Comparison of ENCODE assay signal across 9 cellular contexts in genomic region chr11:111735262-111736116, GRCh38. TPM values are rescaled to one million over a fixed set of nuclear protein-coding genes. Genes with fewer than 3 reads are reported as not detected.
DNase-seq lines count a peak whose midpoint lies in the region; ATAC-seq, FAIRE-seq and TF ChIP-seq lines count a peak whose summit lies in the region.
"Had no signal": no experiment of that assay in that cellular context is flagged by ENCODE, and none has a peak within 500 bp of the region (broad histone marks: within the 10 kb centered on the region; RNA-seq: fewer than 3 reads in every experiment).

No MANE protein-coding gene starts in this region.

- H3K36me3 Mint-ChIP-seq in activated naive CD4-positive, alpha-beta T cell treated with anti-CD3 and anti-CD28 coated beads for 36 hours (ENCODE audit: low read depth): peaks cover 8% of the 10 kb centered on the region

- BruUV-seq in mammary epithelial cell (replicated peaks; lab: Mats Ljungman, UMichigan): no TSS peak

- CTCF ChIA-PET in mammary epithelial cell (lab: Charles Lee; ENCODE audit: low non-redundant PET): interaction anchor here (0.5 kb wide), 1 partner anchor 126 kb away, joined by 8 read pairs; no protein-coding TSS in a partner anchor
- CTCF ChIA-PET in activated naive CD4-positive, alpha-beta T cell treated with anti-CD3 and anti-CD28 coated beads for 36 hours (lab: Charles Lee): no interaction called here

- no peak overlapping the region for H3K27ac Mint-ChIP-seq in activated naive CD4-positive, alpha-beta T cell treated with anti-CD3 and anti-CD28 coated beads for 36 hours

- peaks cover 6% of the 10 kb centered on the region for H3K9me1 ChIP-seq in keratinocyte (ENCODE audit: control insufficient read depth, extremely low read depth, insufficient read depth, low read length)

- peak overlapping the region; percentile 39 for H3K4me2 ChIP-seq in mammary epithelial cell (ENCODE audit: insufficient read depth, low read depth, low read length)
- H3K4me2 ChIP-seq in keratinocyte (ENCODE audit: control insufficient read depth, extremely low read depth, insufficient read depth, low read depth, low read length): peak overlapping the region; percentile 87
- peak overlapping the region; percentile 83 for H3K4me2 ChIP-seq in skeletal muscle satellite cell (ENCODE audit: low read length)

- H2AFZ ChIP-seq in mammary epithelial cell (ENCODE audit: low read depth, low read length) (peak overlapping the region; percentile 65), keratinocyte (ENCODE audit: control insufficient read depth, low read length) (peak overlapping the region; percentile 85)

- dilution Hi-C loops in mammary epithelial cell (cut with HindIII; ENCODE audit: low sequenced_read_pairs): no loop called here
- dilution Hi-C loops in keratinocyte (cut with MboI; ENCODE audit: extremely low pct_ligation_motif_present, low sequenced_read_pairs): no loop called here

- no peak overlapping the region for H3K4me3 ChIP-seq in mammary epithelial cell (replicated peaks in 1 of 3; ENCODE audit: insufficient read depth in 1 of 3, low read depth in 2 of 3, low read length in 3 of 3)
- peak overlapping the region in 2 of 3 experiments; percentile 39 to 48 for H3K4me3 ChIP-seq in keratinocyte (ENCODE audit: control insufficient read depth in 2 of 3, extremely low read depth in 1 of 3, insufficient read depth in 2 of 3, low read depth in 1 of 3, low read length in 3 of 3)
- H3K4me3 ChIP-seq in skeletal muscle satellite cell (ENCODE audit: low read length): peak overlapping the region; percentile 62

- TF ChIP-seq CTCF in mammary epithelial cell (conservative IDR thresholded peaks at IDR 0.05 in 1 of 2, IDR thresholded peaks at IDR 0.05 in 1 of 2; ENCODE audit: extremely low read depth in 1 of 2, insufficient read depth in 1 of 2, low read depth in 1 of 2, low read length in 2 of 2) (no peak), keratinocyte (optimal IDR thresholded peaks at IDR 0.05 in 1 of 3, IDR thresholded peaks at IDR 0.05 in 1 of 3, conservative IDR thresholded peaks at IDR 0.05 in 1 of 3; ENCODE audit: extremely low read depth in 1 of 3, insufficient read depth in 2 of 3, low read length in 3 of 3) (peak in 2 of 3 experiments; percentile 5 to 12), GM10266 (IDR thresholded peaks at IDR 0.05; ENCODE audit: control insufficient read depth, insufficient read depth, low read depth, missing control alignments) (no peak)

- no peak overlapping the region for H3K4me3 Mint-ChIP-seq in activated naive CD4-positive, alpha-beta T cell treated with anti-CD3 and anti-CD28 coated beads for 36 hours

- FAIRE-seq in keratinocyte (lab: Jason Lieb, UNC): peak; percentile 91

- H3K36me3 ChIP-seq in mammary epithelial cell (ENCODE audit: insufficient read depth, low read length): peaks cover under 1% of the 10 kb centered on the region
- H3K36me3 ChIP-seq in keratinocyte (ENCODE audit: control insufficient read depth in 2 of 2, extremely low read depth in 1 of 2, insufficient read depth in 2 of 2, low read length in 2 of 2): peaks cover 3 to 4% of the 10 kb centered on the region in 2 experiments
- peaks cover 10% of the 10 kb centered on the region for H3K36me3 ChIP-seq in skeletal muscle satellite cell (ENCODE audit: insufficient read depth, low read length)

- peak; percentile 99 for DNase-seq in EH (ENCODE audit: low read depth)
- peak; percentile 85 for DNase-seq in NCI-H2196 treated with DMSO at 0.1 percent for 48 hours (lab: John Stamatoyannopoulos, UW; ENCODE audit: unreplicated experiment)
- DNase-seq in mammary epithelial cell: peak; percentile 95
- DNase-seq in keratinocyte (ENCODE audit: low read depth, low spot score): peak; percentile 75
- no peak for DNase-seq in activated naive CD4-positive, alpha-beta T cell treated with anti-CD3 and anti-CD28 coated beads for 36 hours
- DNase-seq in GM10266 (ENCODE audit: extremely low spot score): no peak

- H3K79me2 ChIP-seq in mammary epithelial cell (ENCODE audit: insufficient read depth, low read length): no peaks in the 10 kb centered on the region
- H3K79me2 ChIP-seq in keratinocyte (ENCODE audit: control insufficient read depth, insufficient read depth, low read length): no peaks in the 10 kb centered on the region

- peaks cover 9% of the 10 kb centered on the region for H3K4me1 Mint-ChIP-seq in activated naive CD4-positive, alpha-beta T cell treated with anti-CD3 and anti-CD28 coated beads for 36 hours (ENCODE audit: low read depth)

- H3K9me3 ChIP-seq in mammary epithelial cell (replicated peaks; ENCODE audit: insufficient read depth, low read length) (no peaks in the 10 kb centered on the region), keratinocyte (ENCODE audit: control insufficient read depth, low read depth, low read length) (no peaks in the 10 kb centered on the region), skeletal muscle satellite cell (replicated peaks; ENCODE audit: low read length) (no peaks in the 10 kb centered on the region)

- H3K27me3 Mint-ChIP-seq in activated naive CD4-positive, alpha-beta T cell treated with anti-CD3 and anti-CD28 coated beads for 36 hours (ENCODE audit: low read depth): no peaks in the 10 kb centered on the region
- H3K27me3 Mint-ChIP-seq: IgD-negative memory B cell had no signal

- no peaks in the 10 kb centered on the region for H3K9me3 Mint-ChIP-seq in activated naive CD4-positive, alpha-beta T cell treated with anti-CD3 and anti-CD28 coated beads for 36 hours
- H3K9me3 Mint-ChIP-seq: IgD-negative memory B cell had no signal

- WGBS in mammary epithelial cell (ENCODE audit: low coverage, missing lambda C conversion rate): 61% methylated on average over 17 of the region's 19 CpGs

- H3K27me3 ChIP-seq in mammary epithelial cell (ENCODE audit: insufficient read depth, low read length) (no peaks in the 10 kb centered on the region), keratinocyte (ENCODE audit: control insufficient read depth, extremely low read depth, insufficient read depth, low read length) (no peaks in the 10 kb centered on the region), skeletal muscle satellite cell (ENCODE audit: control insufficient read depth, insufficient read depth, low read length) (no peaks in the 10 kb centered on the region)

- peaks cover 29% of the 10 kb centered on the region for H3K4me1 ChIP-seq in mammary epithelial cell (ENCODE audit: insufficient read depth, low read length)
- H3K4me1 ChIP-seq in keratinocyte (ENCODE audit: control insufficient read depth, extremely low read depth, insufficient read depth, low read length): peaks cover 49% of the 10 kb centered on the region
- peaks cover 77% of the 10 kb centered on the region for H3K4me1 ChIP-seq in skeletal muscle satellite cell (ENCODE audit: control insufficient read depth, insufficient read depth, low read length)

- no peak for ATAC-seq in GM19463 (IDR thresholded peaks at IDR 0.05; ENCODE audit: unreplicated experiment)

- H3K27ac ChIP-seq in mammary epithelial cell (ENCODE audit: insufficient read depth, low read depth, low read length) (peak overlapping the region; percentile 82), keratinocyte (ENCODE audit: control insufficient read depth, insufficient read depth, low read length) (peak overlapping the region; percentile 100)

- intact Hi-C loops in mammary epithelial cell (cut with micrococcal nuclease): no loop called here
- intact Hi-C loops in activated naive CD4-positive, alpha-beta T cell treated with anti-CD3 and anti-CD28 coated beads for 36 hours (cut with micrococcal nuclease): no loop called here

- H4K20me1 ChIP-seq in mammary epithelial cell (ENCODE audit: insufficient read depth, low read length): no peaks in the 10 kb centered on the region
- H4K20me1 ChIP-seq in keratinocyte (ENCODE audit: control insufficient read depth, extremely low read depth, insufficient read depth, low read length): no peaks in the 10 kb centered on the region

- in situ Hi-C loops in mammary epithelial cell (cut with MboI; ENCODE audit: low sequenced_read_pairs in 2 of 2): no loop called here

- H3K9ac ChIP-seq in mammary epithelial cell (ENCODE audit: insufficient read depth, low read length): peak overlapping the region; percentile 59
- H3K9ac ChIP-seq in keratinocyte (ENCODE audit: control insufficient read depth, extremely low read depth, insufficient read depth, low read length): peak overlapping the region; percentile 96
- H3K9ac ChIP-seq in skeletal muscle satellite cell (ENCODE audit: low read depth, low read length): peak overlapping the region; percentile 91

RNA-seq across cellular contexts. Expression of gene PPP2R1B, which starts 30.7 kb away (rescaled TPM):
- total RNA-seq in mammary epithelial cell: 10 to 100 TPM; 26.2 to 34.7 TPM
- 25.0 TPM for polyA plus RNA-seq in mammary epithelial cell
- polyA minus RNA-seq in mammary epithelial cell: 30.0 TPM
- 22.3 to 35.1 TPM (median 33.6 TPM) in 3 replicates for polyA plus RNA-seq in keratinocyte
- polyA plus RNA-seq in keratinocyte (2011; ENCODE audit: low read depth): 15.3 TPM
- 19.2 and 33.8 TPM in 2 replicates for polyA plus RNA-seq in keratinocyte (2011; cell fraction: cytosol; rRNA removed)
- polyA plus RNA-seq in keratinocyte (2011; cell fraction: nucleus; rRNA removed): 25.6 and 32.7 TPM in 2 replicates
- 12.1 and 25.1 TPM in 2 replicates for polyA plus RNA-seq in keratinocyte (2012; ENCODE audit: low replicate concordance)
- polyA minus RNA-seq in keratinocyte: 26.6 to 60.6 TPM (median 45.5 TPM) in 3 replicates
- 25.9 TPM for polyA minus RNA-seq in keratinocyte (2011; cell fraction: cytosol; rRNA and poly(A)+ RNA removed)
- 21.6 and 40.2 TPM in 2 replicates for polyA minus RNA-seq in keratinocyte (2011; cell fraction: nucleus; rRNA and poly(A)+ RNA removed)
- total RNA-seq in skeletal muscle satellite cell (2012; rRNA removed): 24.1 and 25.8 TPM in 2 replicates
- 10 to 100 TPM; 36.7 to 43.8 TPM for total RNA-seq in activated naive CD4-positive, alpha-beta T cell treated with anti-CD3 and anti-CD28 coated beads for 36 hours

Comparison
In these comparisons a context has a peak if more than half of its experiments do, and no peak if none do; other contexts are left out.
1. DNase-seq: peak in EH (single experiment), NCI-H2196 treated with DMSO at 0.1 percent for 48 hours (single experiment), mammary epithelial cell (single experiment) and keratinocyte (single experiment); none in activated naive CD4-positive, alpha-beta T cell treated with anti-CD3 and anti-CD28 coated beads for 36 hours (single experiment) and GM10266 (single experiment).
2. H3K4me3 ChIP-seq: peak in keratinocyte (2 of 3) and skeletal muscle satellite cell (single experiment); none in mammary epithelial cell (0 of 3).
3. CTCF ChIP-seq: peak in keratinocyte (2 of 3); none in mammary epithelial cell (0 of 2) and GM10266 (single experiment).
4. Peak in every context shown above with its lines, with median percentiles within 50 percentile points of each other: H3K4me2 ChIP-seq and H3K9ac ChIP-seq.